1 cellular context compared by ENCODE assay signal in genomic region chr5:141003026-141003425, GRCh38.
TF ChIP-seq lines count a peak whose summit lies in the region.

No MANE protein-coding gene starts in this region.

TF ChIP-seq in HCT116, 20 proteins besides CTCF, POLR2A, EP300 and RAD21 (continued from another document):
- TF ChIP-seq REST (IDR thresholded peaks at IDR 0.05; ENCODE audit: low read depth) (no peak), ELF1 (IDR thresholded peaks at IDR 0.05; ENCODE audit: borderline replicate concordance, low read depth) (no peak), YY1 (IDR thresholded peaks at IDR 0.05; ENCODE audit: extremely low read depth, insufficient replicate concordance, low read depth, low read length) (no peak), POLR2AphosphoS5 (IDR thresholded peaks at IDR 0.05; ENCODE audit: low read depth, low read length) (no peak), CBX3 (IDR thresholded peaks at IDR 0.05; ENCODE audit: low read depth) (no peak), ZNF274 (IDR thresholded peaks at IDR 0.05; ENCODE audit: low read depth, low read length) (no peak)
